In genomic region chrX:154800508-154801207, GRCh38 we compare ENCODE assay signal across 12 cellular contexts. TPM values are rescaled to one million over a fixed set of nuclear protein-coding genes. Genes with fewer than 3 reads are reported as not detected.
A peak's percentile ranks its signal among the peaks of the same experiment; 100 is the strongest.
DNase-seq lines count a peak whose midpoint lies in the region; ATAC-seq and TF ChIP-seq lines count a peak whose summit lies in the region.
"Had no signal": no experiment of that assay in that cellular context is flagged by ENCODE, and none has a peak within 500 bp of the region (broad histone marks: within the 10 kb centered on the region; RNA-seq: fewer than 3 reads in every experiment).

No MANE protein-coding gene starts in this region.

- H3K36me3 ChIP-seq in Loucy (ENCODE audit: insufficient read depth, low read length) (no peaks in the 10 kb centered on the region), sigmoid colon (no peaks in the 10 kb centered on the region)
- H3K36me3 ChIP-seq: heart right ventricle had no signal

- WGBS in sigmoid colon, 2 donors: 30 to 55% methylated on average over 8 of the region's 8 CpGs

- H3K4me3 Mint-ChIP-seq in T-helper 2 cell treated with Interferon-gamma antibody and Interleukin-4, amounts not matched to agents 5 μg/mL and 100 μg/mL, for 36 hours: peak overlapping the region; percentile 77
- H3K4me3 Mint-ChIP-seq in activated T-helper 2 cell treated with anti-CD3 and anti-CD28 coated beads, Interferon-gamma antibody, Interleukin-2, Interleukin-4, amounts not matched to agents 10 μg/mL and 5 μg/mL and 100 μg/mL, durations not matched to agents 14 hours and 24 hours and 36 hours (ENCODE audit: low read depth): peak overlapping the region; percentile 57
- no peak overlapping the region for H3K4me3 Mint-ChIP-seq in nephron progenitor cell

- H3K4me2 ChIP-seq in Loucy (ENCODE audit: low read depth, low read length, poor library complexity, severe bottlenecking): peak overlapping the region; percentile 76

- ATAC-seq in GM19463 (IDR thresholded peaks at IDR 0.05; ENCODE audit: unreplicated experiment): no peak
- ATAC-seq in foreskin keratinocyte: no peak

- no peaks in the 10 kb centered on the region for H3K27me3 Mint-ChIP-seq in T-helper 2 cell treated with Interferon-gamma antibody and Interleukin-4, amounts not matched to agents 5 μg/mL and 100 μg/mL, for 36 hours (ENCODE audit: low read depth)
- H3K27me3 Mint-ChIP-seq in activated T-helper 2 cell treated with anti-CD3 and anti-CD28 coated beads, Interferon-gamma antibody, Interleukin-2, Interleukin-4, amounts not matched to agents 10 μg/mL and 5 μg/mL and 100 μg/mL, durations not matched to agents 14 hours and 24 hours and 36 hours (ENCODE audit: low read depth): no peaks in the 10 kb centered on the region
- H3K27me3 Mint-ChIP-seq in nephron progenitor cell (ENCODE audit: low read depth, poor library complexity): no peaks in the 10 kb centered on the region

- no peak overlapping the region for H2AFZ ChIP-seq in Loucy (ENCODE audit: low read length)

- H3K27ac ChIP-seq in sigmoid colon (peak overlapping the region in 3 of 4 donors; percentile 17 to 67 (median 45)), foreskin keratinocyte (no peak overlapping the region)

- H3K36me3 Mint-ChIP-seq in T-helper 2 cell treated with Interferon-gamma antibody and Interleukin-4, amounts not matched to agents 5 μg/mL and 100 μg/mL, for 36 hours (ENCODE audit: low read depth): peaks cover 8% of the 10 kb centered on the region
- peaks cover 11% of the 10 kb centered on the region for H3K36me3 Mint-ChIP-seq in activated T-helper 2 cell treated with anti-CD3 and anti-CD28 coated beads, Interferon-gamma antibody, Interleukin-2, Interleukin-4, amounts not matched to agents 10 μg/mL and 5 μg/mL and 100 μg/mL, durations not matched to agents 14 hours and 24 hours and 36 hours (ENCODE audit: low read depth)
- H3K36me3 Mint-ChIP-seq in nephron progenitor cell (ENCODE audit: low read depth): no peaks in the 10 kb centered on the region

- peak overlapping the region; percentile 92 for H3K27ac Mint-ChIP-seq in T-helper 2 cell treated with Interferon-gamma antibody and Interleukin-4, amounts not matched to agents 5 μg/mL and 100 μg/mL, for 36 hours
- H3K27ac Mint-ChIP-seq in activated T-helper 2 cell treated with anti-CD3 and anti-CD28 coated beads, Interferon-gamma antibody, Interleukin-2, Interleukin-4, amounts not matched to agents 10 μg/mL and 5 μg/mL and 100 μg/mL, durations not matched to agents 14 hours and 24 hours and 36 hours: peak overlapping the region; percentile 79
- H3K27ac Mint-ChIP-seq in nephron progenitor cell: no peak overlapping the region

- no peaks in the 10 kb centered on the region for H3K9me3 ChIP-seq in Loucy (ENCODE audit: insufficient read depth, low read depth, low read length)
- H3K9me3 ChIP-seq in sigmoid colon: no peaks in the 10 kb centered on the region
- H3K9me3 ChIP-seq: heart right ventricle had no signal

- H3K9me2 ChIP-seq in Loucy (replicated peaks; ENCODE audit: low read depth, low read length): no peaks in the 10 kb centered on the region

- no peaks in the 10 kb centered on the region; the same call in 1 of the 2 replicates for H3F3A ChIP-seq in Loucy (ENCODE audit: low read depth)

- no peak for DNase-seq in T-helper 2 cell treated with Interferon-gamma antibody and Interleukin-4, amounts not matched to agents 5 μg/mL and 100 μg/mL, for 36 hours (ENCODE audit: low spot score)
- DNase-seq in T-helper 2 cell: no peak
- no peak for DNase-seq in activated T-helper 2 cell treated with anti-CD3 and anti-CD28 coated beads, Interferon-gamma antibody, Interleukin-2, Interleukin-4, amounts not matched to agents 10 μg/mL and 5 μg/mL and 100 μg/mL, durations not matched to agents 14 hours and 24 hours and 36 hours (ENCODE audit: low spot score)
- no peak for DNase-seq in sigmoid colon
- no peak for DNase-seq in nephron progenitor cell
- DNase-seq in foreskin keratinocyte: no peak
- DNase-seq: activated effector memory CD4-positive, alpha-beta T cell treated with anti-CD3 and anti-CD28 coated beads, Interleukin-2, amount 50 U/mL, for 16 hours; heart right ventricle; T-helper 9 cell had no signal

- H3K4me1 Mint-ChIP-seq in T-helper 2 cell treated with Interferon-gamma antibody and Interleukin-4, amounts not matched to agents 5 μg/mL and 100 μg/mL, for 36 hours (ENCODE audit: low read depth): peaks cover 69% of the 10 kb centered on the region
- H3K4me1 Mint-ChIP-seq in activated T-helper 2 cell treated with anti-CD3 and anti-CD28 coated beads, Interferon-gamma antibody, Interleukin-2, Interleukin-4, amounts not matched to agents 10 μg/mL and 5 μg/mL and 100 μg/mL, durations not matched to agents 14 hours and 24 hours and 36 hours (ENCODE audit: low read depth): peaks cover 60% of the 10 kb centered on the region
- peaks cover 49% of the 10 kb centered on the region for H3K4me1 Mint-ChIP-seq in nephron progenitor cell

- H3K27me3 ChIP-seq in Loucy (ENCODE audit: insufficient read depth, low read length, poor library complexity, severe bottlenecking) (no peaks in the 10 kb centered on the region), sigmoid colon (no peaks in the 10 kb centered on the region), foreskin keratinocyte (no peaks in the 10 kb centered on the region)
- H3K27me3 ChIP-seq: heart right ventricle had no signal

- H3K9ac ChIP-seq in Loucy (ENCODE audit: low read depth, low read length, poor library complexity, severe bottlenecking): peak overlapping the region; percentile 62

- no peak for TF ChIP-seq EP300 in sigmoid colon (IDR thresholded peaks at IDR 0.05)

- no peak for TF ChIP-seq POLR2A in sigmoid colon (IDR thresholded peaks at IDR 0.05)

- H3K79me2 ChIP-seq in Loucy (ENCODE audit: insufficient read depth, low read length): peaks cover 29% of the 10 kb centered on the region; the same call in 1 of the 2 replicates

- H3K4me1 ChIP-seq in Loucy (ENCODE audit: insufficient read depth, low read length, poor library complexity, severe bottlenecking) (peaks cover 54% of the 10 kb centered on the region), sigmoid colon (peaks cover 0 to 32% (median 14%) of the 10 kb centered on the region in 4 donors), foreskin keratinocyte (no peaks in the 10 kb centered on the region)

- TF ChIP-seq CTCF in Loucy (conservative IDR thresholded peaks at IDR 0.05; ENCODE audit: low read length) (no peak), sigmoid colon (IDR thresholded peaks at IDR 0.05) (no peak), nephron progenitor cell (IDR thresholded peaks at IDR 0.05) (no peak), foreskin keratinocyte (conservative IDR thresholded peaks at IDR 0.05) (no peak)

- H3K4me3 ChIP-seq in Loucy (ENCODE audit: low read length, poor library complexity, severe bottlenecking) (peak overlapping the region; percentile 67), sigmoid colon (no peak overlapping the region)

- no peaks in the 10 kb centered on the region for H4K20me1 ChIP-seq in Loucy (ENCODE audit: insufficient read depth, low read length, poor library complexity, severe bottlenecking)

- no peaks in the 10 kb centered on the region for H3K9me3 Mint-ChIP-seq in T-helper 2 cell treated with Interferon-gamma antibody and Interleukin-4, amounts not matched to agents 5 μg/mL and 100 μg/mL, for 36 hours
- no peaks in the 10 kb centered on the region for H3K9me3 Mint-ChIP-seq in activated T-helper 2 cell treated with anti-CD3 and anti-CD28 coated beads, Interferon-gamma antibody, Interleukin-2, Interleukin-4, amounts not matched to agents 10 μg/mL and 5 μg/mL and 100 μg/mL, durations not matched to agents 14 hours and 24 hours and 36 hours
- H3K9me3 Mint-ChIP-seq in nephron progenitor cell: peaks cover 53% of the 10 kb centered on the region

- intact Hi-C loops in activated T-helper 2 cell treated with anti-CD3 and anti-CD28 coated beads, Interferon-gamma antibody, Interleukin-2, Interleukin-4, amounts not matched to agents 10 μg/mL and 5 μg/mL and 100 μg/mL, durations not matched to agents 14 hours and 24 hours and 36 hours (cut with micrococcal nuclease): loop anchor here (5.0 kb wide), 1 partner anchor 83 kb away; no protein-coding TSS in a partner anchor
- intact Hi-C loops in sigmoid colon (cut with DNase I): loop anchor here (5.0 kb wide), 1 partner anchor 38 kb away; the partner anchor contains the start of gene DKC1

RNA-seq across cellular contexts. Expression of gene MPP1, which starts 4.6 kb away (rescaled TPM):
- total RNA-seq in activated T-helper 2 cell treated with anti-CD3 and anti-CD28 coated beads, Interferon-gamma antibody, Interleukin-2, Interleukin-4, amounts not matched to agents 10 μg/mL and 5 μg/mL and 100 μg/mL, durations not matched to agents 14 hours and 24 hours and 36 hours: 27.7 and 31.5 TPM in 2 replicates
- total RNA-seq in sigmoid colon (10 to 100 TPM; 24.6 to 36.7 (median 28.2) TPM), foreskin keratinocyte (8.6 and 9.0 TPM in 2 replicates)
- polyA plus RNA-seq in sigmoid colon (10 to 100 TPM; 16.4 to 30.3 (median 22.2) TPM), foreskin keratinocyte (7.5 and 7.6 TPM in 2 replicates)

RNA-seq across cellular contexts. Expression of gene SMIM9, which starts 33.8 kb away (rescaled TPM):
- not detected in 2 replicates for total RNA-seq in activated T-helper 2 cell treated with anti-CD3 and anti-CD28 coated beads, Interferon-gamma antibody, Interleukin-2, Interleukin-4, amounts not matched to agents 10 μg/mL and 5 μg/mL and 100 μg/mL, durations not matched to agents 14 hours and 24 hours and 36 hours
- total RNA-seq in sigmoid colon: 1 to 10 TPM in 1 of 4 donors, not detected in 3; 2.3 TPM
- not detected for polyA plus RNA-seq in sigmoid colon
- not detected in 2 replicates for total RNA-seq in foreskin keratinocyte
- not detected in 2 replicates for polyA plus RNA-seq in foreskin keratinocyte
- total RNA-seq: HT1080 had no signal
- polyA plus RNA-seq: heart right ventricle had no signal

RNA-seq across cellular contexts. Expression of gene DKC1, which starts 38.0 kb away (rescaled TPM):
- total RNA-seq in activated T-helper 2 cell treated with anti-CD3 and anti-CD28 coated beads, Interferon-gamma antibody, Interleukin-2, Interleukin-4, amounts not matched to agents 10 μg/mL and 5 μg/mL and 100 μg/mL, durations not matched to agents 14 hours and 24 hours and 36 hours: 150 TPM in 2 replicates
- 10 to 100 TPM; 18.2 to 38.8 (median 19.2) TPM for total RNA-seq in sigmoid colon
- polyA plus RNA-seq in sigmoid colon: 10 to 100 TPM; 19.7 to 47.5 (median 24.0) TPM
- 77.4 and 98.5 TPM in 2 replicates for total RNA-seq in foreskin keratinocyte
- 53.7 and 71.4 TPM in 2 replicates for polyA plus RNA-seq in foreskin keratinocyte

RNA-seq across cellular contexts. Expression of gene GAB3, which starts 49.8 kb away (rescaled TPM):
- 4.3 and 4.5 TPM in 2 replicates for total RNA-seq in activated T-helper 2 cell treated with anti-CD3 and anti-CD28 coated beads, Interferon-gamma antibody, Interleukin-2, Interleukin-4, amounts not matched to agents 10 μg/mL and 5 μg/mL and 100 μg/mL, durations not matched to agents 14 hours and 24 hours and 36 hours
- total RNA-seq in sigmoid colon: 1 to 10 TPM; 2.0 to 5.5 (median 4.1) TPM
- 1 to 10 TPM in 1 of 3 donors, under 1 TPM in 2; 0.46 to 2.5 (median 0.60) TPM for polyA plus RNA-seq in sigmoid colon
- 0.14 and 0.31 TPM in 2 replicates for total RNA-seq in foreskin keratinocyte
- 0.04 and 0.11 TPM in 2 replicates for polyA plus RNA-seq in foreskin keratinocyte
